In the genomic region with DNA sequence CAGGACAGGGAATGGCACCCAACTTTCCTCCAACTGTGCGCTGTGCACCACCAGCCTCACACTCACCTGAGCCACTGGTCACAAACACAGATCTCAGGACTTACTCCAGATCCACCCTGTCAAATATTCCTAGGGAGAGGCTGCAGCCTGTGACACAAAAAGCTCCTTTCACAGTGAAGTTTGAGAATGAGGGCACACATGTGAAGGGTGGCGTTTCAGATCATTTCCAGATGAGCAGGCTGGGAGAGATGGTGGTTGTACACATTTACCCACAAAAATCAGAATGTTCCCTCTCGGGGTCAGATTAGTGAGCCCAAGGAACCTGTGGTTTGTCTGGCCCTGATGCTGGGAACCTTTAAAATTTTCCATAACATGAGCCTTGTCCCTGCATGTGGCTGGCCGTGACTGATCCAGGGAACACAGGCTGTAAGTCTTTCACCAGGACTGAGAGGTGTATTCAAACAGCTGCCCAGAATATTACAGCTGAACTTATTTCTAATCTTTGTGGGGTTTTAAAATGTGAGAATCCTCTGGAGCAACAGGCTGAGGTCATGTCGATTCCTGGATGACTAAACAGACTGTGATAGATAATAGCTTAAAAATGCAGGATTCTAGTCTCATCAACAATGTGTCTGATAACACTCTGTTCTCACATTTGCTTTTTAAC, we compare ENCODE assay signal across 10 cellular contexts. TPM values are rescaled to one million over a fixed set of nuclear protein-coding genes. Genes with fewer than 3 reads are reported as not detected.
DNase-seq lines count a peak whose midpoint lies in the region; ATAC-seq, FAIRE-seq and TF ChIP-seq lines count a peak whose summit lies in the region.
"Had no signal": no experiment of that assay in that cellular context is flagged by ENCODE, and none has a peak within 500 bp of the region (broad histone marks: within the 10 kb centered on the region; RNA-seq: fewer than 3 reads in every experiment).

No MANE protein-coding gene starts in this region.

- FAIRE-seq in RCC 7860 (lab: Jason Lieb, UNC) = peak; percentile 82

- H3K27ac ChIP-seq in thymus (ENCODE audit: low read depth) = peak overlapping the region; percentile 82

- H3K4me3 ChIP-seq in epithelial cell of esophagus (ENCODE audit: low read length) (no peak overlapping the region), thymus (ENCODE audit: low read length) (no peak overlapping the region)

- 84% methylated on average over 5 of the region's 5 CpGs for WGBS in thymus

- no peaks in the 10 kb centered on the region for H3K9me3 ChIP-seq in thymus (ENCODE audit: control insufficient read depth)

- no peak for TF ChIP-seq CTCF in epithelial cell of esophagus (IDR thresholded peaks at IDR 0.05; ENCODE audit: insufficient read depth, low read depth, low read length, missing control alignments)

- H3K36me3 ChIP-seq in thymus (ENCODE audit: control insufficient read depth, insufficient read depth) = no peaks in the 10 kb centered on the region

- no peaks in the 10 kb centered on the region for H3K27me3 ChIP-seq in thymus (ENCODE audit: control insufficient read depth, insufficient read depth)

- ATAC-seq in GM19452 (IDR thresholded peaks at IDR 0.05; ENCODE audit: unreplicated experiment) (no peak), GM18861 (IDR thresholded peaks at IDR 0.05; ENCODE audit: unreplicated experiment) (no peak), GM18511 (IDR thresholded peaks at IDR 0.05; ENCODE audit: unreplicated experiment) (no peak)

- H3K4me1 ChIP-seq in thymus (ENCODE audit: control insufficient read depth, insufficient read depth, low read length) = no peaks in the 10 kb centered on the region

- DNase-seq in RCC 7860 (ENCODE audit: low spot score) = peak; percentile 79
- peak; percentile 68 for DNase-seq in epithelial cell of esophagus (ENCODE audit: low read depth)
- peak; percentile 51 to 87 for DNase-seq in lung microvascular endothelial cell (ENCODE audit: low read depth in 2 of 2)
- DNase-seq in stimulated activated CD4-positive, alpha-beta T cell treated with anti-CD3 and anti-CD28 coated beads, Interleukin-4, amount 100 ng/mL, for 24 hours = no peak
- DNase-seq: activated naive CD4-positive, alpha-beta T cell treated with anti-CD3 and anti-CD28 coated beads, Interleukin-2, amount 10 ng/mL, durations not matched to agents 7 days and 5 days; T-helper 2 cell had no signal

RNA-seq across cellular contexts. Expression of gene IL1R2, which starts 35.4 kb away (rescaled TPM):
- total RNA-seq in lung microvascular endothelial cell = 0.20 and 0.22 TPM in 2 replicates
- 67.3 TPM for polyA plus RNA-seq in thymus
